In the genomic region with DNA sequence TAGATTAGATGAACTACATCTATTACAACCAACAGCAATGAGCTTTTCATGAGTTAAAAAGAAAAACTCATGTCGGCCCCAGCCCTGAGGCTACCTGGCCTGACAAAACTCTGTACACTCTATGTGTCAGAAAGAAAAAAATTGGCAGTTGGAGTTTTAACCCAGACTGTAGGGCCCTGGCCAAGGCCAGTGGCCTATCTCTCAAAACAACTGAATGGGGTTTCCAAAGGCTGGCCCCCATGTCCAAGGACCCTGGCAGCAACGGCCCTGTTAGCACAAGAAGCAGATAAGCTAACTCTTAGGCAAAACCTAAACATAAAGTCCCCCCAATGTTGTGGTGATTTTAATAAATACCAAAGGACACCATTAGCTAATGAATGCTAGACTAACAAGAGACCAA, we compare ENCODE assay signal across 1 cellular context. TPM values are rescaled to one million over a fixed set of nuclear protein-coding genes. Genes with fewer than 3 reads are reported as not detected.
"Had no signal": no experiment of that assay in that cellular context is flagged by ENCODE, and none has a peak within 500 bp of the region (broad histone marks: within the 10 kb centered on the region; RNA-seq: fewer than 3 reads in every experiment).

No MANE protein-coding gene starts in this region.

RNA-seq across cellular contexts. Expression of a gene that starts 59.9 kb away (rescaled TPM):
- total RNA-seq: vagina had no signal
